16 cellular contexts compared by ENCODE assay signal in genomic region chr6:100117680-100118079, GRCh38.
DNase-seq lines count a peak whose midpoint lies in the region; ATAC-seq and TF ChIP-seq lines count a peak whose summit lies in the region.
"Had no signal": no experiment of that assay in that cellular context is flagged by ENCODE, and none has a peak within 500 bp of the region (broad histone marks: within the 10 kb centered on the region; RNA-seq: fewer than 3 reads in every experiment).

No MANE protein-coding gene starts in this region.

- peaks cover 23% of the 10 kb centered on the region for H3K27me3 Mint-ChIP-seq in activated T-helper 17 cell treated with anti-CD3 and anti-CD28 coated beads, Interleukin-2, amount 50 U/mL, for 72 hours

- H3K4me1 Mint-ChIP-seq in activated T-helper 17 cell treated with anti-CD3 and anti-CD28 coated beads, Interleukin-2, amount 50 U/mL, for 72 hours = no peaks in the 10 kb centered on the region
- H3K4me1 Mint-ChIP-seq: CD8-positive, alpha-beta memory T cell had no signal

- H3K79me2 ChIP-seq in DND-41 (ENCODE audit: insufficient read depth, low read length) = no peaks in the 10 kb centered on the region

- H3K4me3 ChIP-seq in DND-41 (ENCODE audit: low read depth in 1 of 2, low read length in 2 of 2) = no peak overlapping the region
- H3K4me3 ChIP-seq in GM12865 (ENCODE audit: low read depth, low read length) = no peak overlapping the region
- no peak overlapping the region for H3K4me3 ChIP-seq in subcutaneous abdominal adipose tissue (ENCODE audit: low read depth in 1 of 5, low read length in 5 of 5)
- H3K4me3 ChIP-seq: GM23248, HAP-1 had no signal

- H3K27ac ChIP-seq in DND-41 (ENCODE audit: low read length) (peak overlapping the region; percentile 14; the same call in 1 of the 2 replicates), subcutaneous abdominal adipose tissue (ENCODE audit: low read depth, low read length) (peak overlapping the region; percentile 7)
- H3K27ac ChIP-seq: GM23248 had no signal

- H2AFZ ChIP-seq in DND-41 (ENCODE audit: low read depth, low read length) = no peak overlapping the region; the same call in 1 of the 2 replicates

- H3K4me1 ChIP-seq in DND-41 (ENCODE audit: insufficient read depth, low read length) = peaks cover 41% of the 10 kb centered on the region
- peaks cover 1 to 31% (median 10%) of the 10 kb centered on the region in 5 donors for H3K4me1 ChIP-seq in subcutaneous abdominal adipose tissue (ENCODE audit: control insufficient read depth in 5 of 5, insufficient read depth in 5 of 5, low read length in 5 of 5)
- H3K4me1 ChIP-seq: BE2C had no signal

- no peaks in the 10 kb centered on the region for H3K9me3 Mint-ChIP-seq in activated T-helper 17 cell treated with anti-CD3 and anti-CD28 coated beads, Interleukin-2, amount 50 U/mL, for 72 hours
- H3K9me3 Mint-ChIP-seq: CD8-positive, alpha-beta memory T cell had no signal

- H3K9ac ChIP-seq in DND-41 (ENCODE audit: low read depth, low read length) (no peak overlapping the region), subcutaneous abdominal adipose tissue (ENCODE audit: low read length in 5 of 5) (no peak overlapping the region)
- H3K9ac ChIP-seq: GM23248 had no signal

- H3K36me3 Mint-ChIP-seq in activated T-helper 17 cell treated with anti-CD3 and anti-CD28 coated beads, Interleukin-2, amount 50 U/mL, for 72 hours (ENCODE audit: low read depth) = no peaks in the 10 kb centered on the region
- H3K36me3 Mint-ChIP-seq: CD4-positive, CD25-positive, alpha-beta regulatory T cell; CD8-positive, alpha-beta memory T cell had no signal

- ATAC-seq in DND-41 (ENCODE audit: insufficient read depth, low read depth) (no peak), GM21526 (IDR thresholded peaks at IDR 0.05; ENCODE audit: low FRiP score, unreplicated experiment) (no peak)
- peak; percentile 43 for ATAC-seq in activated T-helper 17 cell treated with anti-CD3 and anti-CD28 coated beads, Interleukin-2, amount 50 U/mL, for 72 hours (replicated peaks)

- no peak overlapping the region for H3K4me2 ChIP-seq in DND-41 (ENCODE audit: insufficient read depth, low read length)

- no peaks in the 10 kb centered on the region for H4K20me1 ChIP-seq in DND-41 (ENCODE audit: insufficient read depth, low read length)

- no peaks in the 10 kb centered on the region for H3K27me3 ChIP-seq in DND-41 (ENCODE audit: insufficient read depth, low read length, poor library complexity)
- H3K27me3 ChIP-seq in subcutaneous abdominal adipose tissue (ENCODE audit: control insufficient read depth in 5 of 5, insufficient read depth in 4 of 5, low read length in 5 of 5) = no peaks in the 10 kb centered on the region

- H3K9me3 ChIP-seq in DND-41 (ENCODE audit: insufficient read depth, low read length, severe bottlenecking) (no peaks in the 10 kb centered on the region), subcutaneous abdominal adipose tissue (ENCODE audit: control insufficient read depth in 5 of 5, low read length in 5 of 5) (no peaks in the 10 kb centered on the region)
- H3K9me3 ChIP-seq: BE2C, HAP-1 had no signal

- H3K36me3 ChIP-seq in DND-41 (ENCODE audit: insufficient read depth, low read length) (no peaks in the 10 kb centered on the region), subcutaneous abdominal adipose tissue (ENCODE audit: control insufficient read depth in 5 of 5, insufficient read depth in 5 of 5, low read length in 5 of 5) (no peaks in the 10 kb centered on the region)
- H3K36me3 ChIP-seq: BE2C, HAP-1 had no signal

- no peak overlapping the region for H3K4me3 Mint-ChIP-seq in activated T-helper 17 cell treated with anti-CD3 and anti-CD28 coated beads, Interleukin-2, amount 50 U/mL, for 72 hours

- TF ChIP-seq CTCF in DND-41 (IDR thresholded peaks at IDR 0.05; ENCODE audit: borderline replicate concordance, extremely low read depth, low read length, poor library complexity, severe bottlenecking) (no peak), GM12865 (IDR thresholded peaks at IDR 0.05; ENCODE audit: insufficient read depth, low read depth, low read length, missing control alignments) (no peak)

- DNase-seq in DND-41 (no peak), GM12865 (ENCODE audit: low read depth) (peak; percentile 5), NCI-H2227 (lab: John Stamatoyannopoulos, UW; ENCODE audit: unreplicated experiment) (no peak)
- DNase-seq: ACHN; BE2C; C1 segment of cervical spinal cord; CD4-positive, CD25-positive, alpha-beta regulatory T cell; CD8-positive, alpha-beta memory T cell; COR-L47; DMS 273 treated with DMSO at 0.1 percent for 48 hours; DMS53; GM23248 had no signal

- no peak overlapping the region for H3K27ac Mint-ChIP-seq in activated T-helper 17 cell treated with anti-CD3 and anti-CD28 coated beads, Interleukin-2, amount 50 U/mL, for 72 hours
- H3K27ac Mint-ChIP-seq: CD4-positive, CD25-positive, alpha-beta regulatory T cell; CD8-positive, alpha-beta memory T cell had no signal
